In genomic region chr1:29706936-29707335, GRCh38 we compare ENCODE assay signal across 9 cellular contexts.
DNase-seq lines count a peak whose midpoint lies in the region; ATAC-seq, FAIRE-seq and TF ChIP-seq lines count a peak whose summit lies in the region.
"Had no signal": no experiment of that assay in that cellular context is flagged by ENCODE, and none has a peak within 500 bp of the region (broad histone marks: within the 10 kb centered on the region; RNA-seq: fewer than 3 reads in every experiment).

No MANE protein-coding gene starts in this region.

- H3K4me3 ChIP-seq in cardiac muscle cell, result no peak overlapping the region
- H3K4me3 ChIP-seq in right atrium auricular region, result no peak overlapping the region
- H3K4me3 ChIP-seq in iPS-18a (ENCODE audit: low read length), result peak overlapping the region; percentile 50
- H3K4me3 ChIP-seq in small intestine (ENCODE audit: low read depth in 1 of 2, low read length in 2 of 2), result no peak overlapping the region

- H3K27ac ChIP-seq in cardiac muscle cell (no peak overlapping the region), right atrium auricular region (no peak overlapping the region), iPS-18a (ENCODE audit: low read length) (no peak overlapping the region), small intestine (ENCODE audit: low read depth in 1 of 2, low read length in 1 of 2) (no peak overlapping the region)

- no peak overlapping the region for H3K27ac Mint-ChIP-seq in activated CD8-positive, alpha-beta T cell treated with anti-CD3 and anti-CD28 coated beads, Interleukin-2, amount 10 ng/mL, durations not matched to agents 7 days and 5 days
- H3K27ac Mint-ChIP-seq: activated naive CD4-positive, alpha-beta T cell treated with anti-CD3 and anti-CD28 coated beads, Interleukin-2, amount 50 U/mL, for 24 hours had no signal

- POLR2A ChIA-PET in activated CD8-positive, alpha-beta T cell treated with anti-CD3 and anti-CD28 coated beads, Interleukin-2, amount 10 ng/mL, durations not matched to agents 7 days and 5 days (lab: Charles Lee), result no interaction called here

- ATAC-seq in activated CD8-positive, alpha-beta T cell treated with anti-CD3 and anti-CD28 coated beads, Interleukin-2, amount 10 ng/mL, durations not matched to agents 7 days and 5 days, result peak; percentile 73

- WGBS in small intestine, 3 donors, result 2 to 9% (median 4%) methylated on average over 15 to 28 of the region's 28 CpGs

- no peaks in the 10 kb centered on the region for H3K4me1 ChIP-seq in cardiac muscle cell (ENCODE audit: low read depth)
- H3K4me1 ChIP-seq in right atrium auricular region, result peaks cover 0 to 6% of the 10 kb centered on the region in 2 donors
- H3K4me1 ChIP-seq in iPS-18a (ENCODE audit: control insufficient read depth, low read depth, low read length), result peaks cover 11% of the 10 kb centered on the region
- H3K4me1 ChIP-seq in small intestine (ENCODE audit: control insufficient read depth in 2 of 2, insufficient read depth in 1 of 2, low read depth in 1 of 2, low read length in 1 of 2), result no peaks in the 10 kb centered on the region

- FAIRE-seq in small intestine (lab: Jason Lieb, UNC), result no peak

- DNase-seq in cardiac muscle cell (ENCODE audit: low read depth in 1 of 2, low spot score in 1 of 2) (peak; percentile 73 to 81), right atrium auricular region (ENCODE audit: low spot score) (no peak), NCI-H128 (lab: John Stamatoyannopoulos, UW; ENCODE audit: unreplicated experiment) (peak; percentile 82), small intestine (no peak), NCI-H2029 (lab: John Stamatoyannopoulos, UW) (no peak), hippocampal formation (lab: John Stamatoyannopoulos, UW) (no peak)
- peak; percentile 40 for DNase-seq in activated CD8-positive, alpha-beta T cell treated with anti-CD3 and anti-CD28 coated beads, Interleukin-2, amount 10 ng/mL, durations not matched to agents 7 days and 5 days

- H3K27me3 Mint-ChIP-seq in activated CD8-positive, alpha-beta T cell treated with anti-CD3 and anti-CD28 coated beads, Interleukin-2, amount 10 ng/mL, durations not matched to agents 7 days and 5 days (ENCODE audit: low read depth), result peaks cover 11% of the 10 kb centered on the region

- no peak overlapping the region for H3K9ac ChIP-seq in iPS-18a (ENCODE audit: low read length)

- CTCF ChIA-PET in activated CD8-positive, alpha-beta T cell treated with anti-CD3 and anti-CD28 coated beads, Interleukin-2, amount 10 ng/mL, durations not matched to agents 7 days and 5 days (lab: Charles Lee), result no interaction called here

- no peak overlapping the region for H3K4me3 Mint-ChIP-seq in activated CD8-positive, alpha-beta T cell treated with anti-CD3 and anti-CD28 coated beads, Interleukin-2, amount 10 ng/mL, durations not matched to agents 7 days and 5 days
- H3K4me3 Mint-ChIP-seq: activated naive CD4-positive, alpha-beta T cell treated with anti-CD3 and anti-CD28 coated beads, Interleukin-2, amount 50 U/mL, for 24 hours had no signal

- H3K9me3 Mint-ChIP-seq in activated CD8-positive, alpha-beta T cell treated with anti-CD3 and anti-CD28 coated beads, Interleukin-2, amount 10 ng/mL, durations not matched to agents 7 days and 5 days (ENCODE audit: insufficient read depth), result no peaks in the 10 kb centered on the region
- H3K9me3 Mint-ChIP-seq: activated naive CD4-positive, alpha-beta T cell treated with anti-CD3 and anti-CD28 coated beads, Interleukin-2, amount 50 U/mL, for 24 hours had no signal

- no peaks in the 10 kb centered on the region for H3K36me3 ChIP-seq in cardiac muscle cell
- no peaks in the 10 kb centered on the region for H3K36me3 ChIP-seq in right atrium auricular region
- H3K36me3 ChIP-seq in iPS-18a (ENCODE audit: control insufficient read depth, low read depth, low read length), result no peaks in the 10 kb centered on the region
- no peaks in the 10 kb centered on the region for H3K36me3 ChIP-seq in small intestine (ENCODE audit: control insufficient read depth in 2 of 2, insufficient read depth in 2 of 2, low read length in 2 of 2)

- TF ChIP-seq CTCF in cardiac muscle cell (IDR thresholded peaks at IDR 0.05; ENCODE audit: low read depth, low read length) (peak; percentile 66), right atrium auricular region (IDR thresholded peaks at IDR 0.05) (peak in 1 of 2 donors; percentile 47)

- peaks cover 27% of the 10 kb centered on the region for H3K4me1 Mint-ChIP-seq in activated CD8-positive, alpha-beta T cell treated with anti-CD3 and anti-CD28 coated beads, Interleukin-2, amount 10 ng/mL, durations not matched to agents 7 days and 5 days (ENCODE audit: low read depth)
- H3K4me1 Mint-ChIP-seq: activated naive CD4-positive, alpha-beta T cell treated with anti-CD3 and anti-CD28 coated beads, Interleukin-2, amount 50 U/mL, for 24 hours had no signal

- H3K36me3 Mint-ChIP-seq in activated CD8-positive, alpha-beta T cell treated with anti-CD3 and anti-CD28 coated beads, Interleukin-2, amount 10 ng/mL, durations not matched to agents 7 days and 5 days (ENCODE audit: low read depth), result no peaks in the 10 kb centered on the region
- H3K36me3 Mint-ChIP-seq: activated naive CD4-positive, alpha-beta T cell treated with anti-CD3 and anti-CD28 coated beads, Interleukin-2, amount 50 U/mL, for 24 hours had no signal

- no peaks in the 10 kb centered on the region for H3K9me3 ChIP-seq in cardiac muscle cell (ENCODE audit: low read depth)
- H3K9me3 ChIP-seq in right atrium auricular region, result no peaks in the 10 kb centered on the region
- no peaks in the 10 kb centered on the region for H3K9me3 ChIP-seq in iPS-18a (ENCODE audit: control insufficient read depth, low read depth, low read length)
- H3K9me3 ChIP-seq in small intestine (ENCODE audit: control insufficient read depth, low read depth), result no peaks in the 10 kb centered on the region

- H3K27me3 ChIP-seq in cardiac muscle cell (peaks cover 39% of the 10 kb centered on the region), right atrium auricular region (no peaks in the 10 kb centered on the region), iPS-18a (ENCODE audit: control insufficient read depth, insufficient read depth, low read length) (peaks cover 6% of the 10 kb centered on the region), small intestine (ENCODE audit: control insufficient read depth in 2 of 2, insufficient read depth in 2 of 2, low read length in 2 of 2) (peaks cover 0 to 4% of the 10 kb centered on the region in 2 donors)

Comparison
In these comparisons a context has a peak if more than half of its experiments do, and no peak if none do; other contexts are left out.
1. DNase-seq: peak in cardiac muscle cell (2 of 2), NCI-H128 (single experiment) and activated CD8-positive, alpha-beta T cell treated with anti-CD3 and anti-CD28 coated beads, Interleukin-2, amount 10 ng/mL, durations not matched to agents 7 days and 5 days (single experiment); none in right atrium auricular region (single experiment), small intestine (single experiment), NCI-H2029 (single experiment) and hippocampal formation (0 of 2).